Comparison of ENCODE assay signal across 8 cellular contexts in the genomic region with DNA sequence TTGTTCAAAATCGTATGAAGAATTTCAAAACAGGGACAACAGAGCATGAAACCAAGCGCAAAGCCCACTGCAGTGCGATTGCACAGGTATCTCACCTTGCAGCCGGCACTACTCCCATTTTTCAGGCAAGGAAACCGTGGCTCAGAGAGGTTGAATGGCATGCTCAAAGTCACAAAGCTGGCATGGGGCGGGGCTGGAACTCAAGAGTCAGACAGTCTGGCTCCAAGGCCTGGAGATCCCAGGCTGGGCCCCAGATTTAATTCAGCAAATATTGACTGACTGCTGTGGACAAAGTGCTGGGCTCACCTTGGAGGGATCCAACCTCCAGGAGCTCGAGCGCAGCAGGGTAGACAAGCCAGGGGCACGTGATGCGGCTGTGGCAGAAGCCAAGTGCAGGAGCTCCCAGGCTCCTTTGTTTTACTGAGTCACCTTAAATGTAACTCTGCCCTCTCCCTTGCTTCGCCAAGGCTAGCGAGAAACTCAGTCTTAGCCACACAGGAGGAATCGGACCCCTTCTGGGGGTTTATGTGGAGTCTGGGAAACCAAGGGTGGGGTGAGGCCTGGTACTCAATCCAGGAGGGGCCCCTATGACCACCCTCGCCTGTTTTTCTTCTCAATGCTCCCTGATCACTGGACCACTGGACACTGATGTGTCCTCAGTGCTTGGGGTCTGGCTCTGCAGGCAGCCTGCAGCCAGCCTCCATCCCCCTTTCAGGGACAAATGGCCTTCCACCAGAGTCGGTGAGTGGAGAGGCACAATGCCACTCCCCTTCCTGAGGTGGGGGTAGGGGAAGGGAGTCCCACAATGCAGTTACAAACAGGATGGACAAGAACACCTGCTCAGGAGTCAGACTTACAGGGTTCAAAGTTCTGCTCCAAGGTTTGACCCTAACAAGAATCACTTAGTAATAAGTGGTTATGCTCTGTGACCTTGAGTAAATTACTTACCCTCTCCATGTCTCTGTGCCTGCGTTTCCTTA. TPM values are rescaled to one million over a fixed set of nuclear protein-coding genes. Genes with fewer than 3 reads are reported as not detected.
DNase-seq lines count a peak whose midpoint lies in the region; ATAC-seq, FAIRE-seq and TF ChIP-seq lines count a peak whose summit lies in the region.

No MANE protein-coding gene starts in this region.

- no peak for TF ChIP-seq CTCF in CD8-positive, alpha-beta T cell (IDR thresholded peaks at IDR 0.05)
- TF ChIP-seq CTCF in Loucy (conservative IDR thresholded peaks at IDR 0.05; ENCODE audit: low read length) (no peak), bronchial epithelial cell (IDR thresholded peaks at IDR 0.05; ENCODE audit: insufficient read depth, low read length, severe bottlenecking) (no peak)

- peak overlapping the region; percentile 83 for H3K4me3 Mint-ChIP-seq in CD8-positive, alpha-beta T cell

- peaks cover 20% of the 10 kb centered on the region for H3K4me1 Mint-ChIP-seq in CD8-positive, alpha-beta T cell (ENCODE audit: low read depth)

- POLR2A ChIA-PET in CD8-positive, alpha-beta T cell (lab: Charles Lee) = interaction anchor here (0.7 to 2.2 kb wide), 3 partner anchors 9 to 19 kb away, joined by 3 to 6 read pairs (median 5); no protein-coding TSS in a partner anchor

- no peak overlapping the region for H3K4me3 ChIP-seq in CD8-positive, alpha-beta T cell (ENCODE audit: low read depth, low read length)
- H3K4me3 ChIP-seq in Loucy (ENCODE audit: low read length, poor library complexity, severe bottlenecking) = peak overlapping the region; percentile 75
- no peak overlapping the region for H3K4me3 ChIP-seq in bronchial epithelial cell (ENCODE audit: low read depth, low read length)
- peak overlapping the region; percentile 68 to 69 for H3K4me3 ChIP-seq in muscle layer of duodenum (ENCODE audit: low read depth in 1 of 2, low read length in 2 of 2)

- ATAC-seq in CD8-positive, alpha-beta T cell = no peak
- ATAC-seq in GM18511 (IDR thresholded peaks at IDR 0.05; ENCODE audit: unreplicated experiment) (no peak), HG03039 (IDR thresholded peaks at IDR 0.05; ENCODE audit: unreplicated experiment) (no peak), HG02885 (IDR thresholded peaks at IDR 0.05; ENCODE audit: poor library complexity, unreplicated experiment) (no peak)

- no peaks in the 10 kb centered on the region for H3F3A ChIP-seq in Loucy (ENCODE audit: low read depth)

- peaks cover 6% of the 10 kb centered on the region for H3K27me3 Mint-ChIP-seq in CD8-positive, alpha-beta T cell (ENCODE audit: low read depth)

- CTCF ChIA-PET in CD8-positive, alpha-beta T cell (lab: Charles Lee) = interaction anchor here (1.0 to 6.4 kb wide), 6 partner anchors 11 to 299 kb away, joined by 3 to 48 read pairs (median 8); a partner anchor contains a TSS

- H4K20me1 ChIP-seq in Loucy (ENCODE audit: insufficient read depth, low read length, poor library complexity, severe bottlenecking) = no peaks in the 10 kb centered on the region

- H3K36me3 ChIP-seq in CD8-positive, alpha-beta T cell (ENCODE audit: insufficient read depth, low read length) = no peaks in the 10 kb centered on the region
- H3K36me3 ChIP-seq in Loucy (ENCODE audit: insufficient read depth, low read length) (no peaks in the 10 kb centered on the region), bronchial epithelial cell (ENCODE audit: control insufficient read depth, insufficient read depth, low read length) (peaks cover 16% of the 10 kb centered on the region), muscle layer of duodenum (ENCODE audit: control insufficient read depth in 1 of 2, insufficient read depth in 2 of 2, low read length in 2 of 2) (no peaks in the 10 kb centered on the region)

- no peaks in the 10 kb centered on the region for H3K27me3 ChIP-seq in CD8-positive, alpha-beta T cell (ENCODE audit: insufficient read depth, low read length)
- H3K27me3 ChIP-seq in Loucy (ENCODE audit: insufficient read depth, low read length, poor library complexity, severe bottlenecking) = no peaks in the 10 kb centered on the region
- H3K27me3 ChIP-seq in bronchial epithelial cell (ENCODE audit: control insufficient read depth, insufficient read depth, low read length) = no peaks in the 10 kb centered on the region
- no peaks in the 10 kb centered on the region for H3K27me3 ChIP-seq in muscle layer of duodenum (ENCODE audit: low read depth, low read length)

- H3K9ac ChIP-seq in Loucy (ENCODE audit: low read depth, low read length, poor library complexity, severe bottlenecking) = peak overlapping the region; percentile 68

- no peak for FAIRE-seq in bronchial epithelial cell (lab: Jason Lieb, UNC)

- H3K9me2 ChIP-seq in Loucy (replicated peaks; ENCODE audit: low read depth, low read length) = no peaks in the 10 kb centered on the region

- peaks cover 11% of the 10 kb centered on the region for H3K79me2 ChIP-seq in Loucy (ENCODE audit: insufficient read depth, low read length)

- H2AFZ ChIP-seq in Loucy (ENCODE audit: low read length) = peak overlapping the region; percentile 89; the same call in 1 of the 2 replicates

- no peak overlapping the region for H3K27ac Mint-ChIP-seq in CD8-positive, alpha-beta T cell

- DNase-seq in CD8-positive, alpha-beta T cell = no peak
- DNase-seq in bronchial epithelial cell (ENCODE audit: low read depth) (peak; percentile 59), T-helper 9 cell (no peak)

- H3K9me3 Mint-ChIP-seq in CD8-positive, alpha-beta T cell = no peaks in the 10 kb centered on the region

- intact Hi-C loops in CD8-positive, alpha-beta T cell (cut with DNase I, micrococcal nuclease) = loop anchor here (1.0 to 10.0 kb wide), 5 partner anchors 17 to 412 kb away; a partner anchor contains a TSS

- H3K4me1 ChIP-seq in CD8-positive, alpha-beta T cell (ENCODE audit: insufficient read depth, low read length) = peaks cover 27% of the 10 kb centered on the region
- H3K4me1 ChIP-seq in Loucy (ENCODE audit: insufficient read depth, low read length, poor library complexity, severe bottlenecking) = peaks cover 26% of the 10 kb centered on the region
- peaks cover 10 to 29% of the 10 kb centered on the region in 2 donors for H3K4me1 ChIP-seq in muscle layer of duodenum (ENCODE audit: control insufficient read depth in 1 of 2, insufficient read depth in 2 of 2, low read length in 2 of 2)

- H3K27ac ChIP-seq in CD8-positive, alpha-beta T cell (ENCODE audit: low read depth, low read length) = no peak overlapping the region
- peak overlapping the region; percentile 53 for H3K27ac ChIP-seq in muscle layer of duodenum (ENCODE audit: low read length)

- no peaks in the 10 kb centered on the region for H3K36me3 Mint-ChIP-seq in CD8-positive, alpha-beta T cell

- no peaks in the 10 kb centered on the region for H3K9me3 ChIP-seq in CD8-positive, alpha-beta T cell (ENCODE audit: low read length)
- H3K9me3 ChIP-seq in Loucy (ENCODE audit: insufficient read depth, low read depth, low read length) (no peaks in the 10 kb centered on the region), muscle layer of duodenum (ENCODE audit: control insufficient read depth in 1 of 2, low read length in 2 of 2) (no peaks in the 10 kb centered on the region)

- peak overlapping the region; percentile 87 for H3K4me2 ChIP-seq in Loucy (ENCODE audit: low read depth, low read length, poor library complexity, severe bottlenecking)

RNA-seq across cellular contexts. Expression of a gene that starts 3.9 kb away (rescaled TPM):
- total RNA-seq in CD8-positive, alpha-beta T cell = 10 to 100 TPM; 33.0 to 37.2 TPM
- 18.6 and 25.0 TPM in 2 replicates for total RNA-seq in bronchial epithelial cell

RNA-seq across cellular contexts. Expression of a gene that starts 10.6 kb away (rescaled TPM):
- not detected for total RNA-seq in CD8-positive, alpha-beta T cell
- 2.9 and 10.9 TPM in 2 replicates for total RNA-seq in bronchial epithelial cell

RNA-seq across cellular contexts. Expression of a gene that starts 17.4 kb away (rescaled TPM):
- total RNA-seq in CD8-positive, alpha-beta T cell = under 1 TPM in 1 of 2 experiments, not detected in 1; 0.03 TPM
- total RNA-seq in bronchial epithelial cell = not detected in 2 replicates

RNA-seq across cellular contexts. Expression of a gene that starts 34.8 kb away (rescaled TPM):
- 1 to 10 TPM; 3.4 to 3.5 TPM for total RNA-seq in CD8-positive, alpha-beta T cell
- total RNA-seq in bronchial epithelial cell = 0.13 and 0.26 TPM in 2 replicates

Comparison
In these comparisons a context has a peak if more than half of its experiments do, and no peak if none do; other contexts are left out.
1. H3K4me3 ChIP-seq: peak in Loucy (single experiment) and muscle layer of duodenum (2 of 2); none in CD8-positive, alpha-beta T cell (single experiment) and bronchial epithelial cell (single experiment).